Comparison of ENCODE assay signal across 10 cellular contexts in the genomic region with DNA sequence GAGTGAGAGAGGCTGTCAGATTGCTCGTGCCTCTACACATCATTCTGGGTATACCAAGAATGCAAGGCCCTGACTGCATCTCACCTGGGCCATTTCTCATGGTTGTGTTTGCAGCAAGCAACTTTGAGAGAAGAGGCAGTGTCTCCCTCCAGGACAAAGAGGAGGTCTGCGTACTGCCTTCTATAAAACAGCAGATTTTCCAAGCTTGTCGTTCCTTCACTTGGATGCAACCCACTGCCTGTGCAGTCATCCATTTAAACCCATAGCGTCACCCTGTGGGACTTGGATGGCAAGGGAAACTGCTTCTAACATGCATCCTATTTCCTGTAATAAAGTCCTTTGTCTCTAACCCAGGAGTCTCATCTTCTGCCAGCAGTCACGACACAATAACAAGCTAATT. TPM values are rescaled to one million over a fixed set of nuclear protein-coding genes. Genes with fewer than 3 reads are reported as not detected.
DNase-seq lines count a peak whose midpoint lies in the region; ATAC-seq, FAIRE-seq and TF ChIP-seq lines count a peak whose summit lies in the region.
"Had no signal": no experiment of that assay in that cellular context is flagged by ENCODE, and none has a peak within 500 bp of the region (broad histone marks: within the 10 kb centered on the region; RNA-seq: fewer than 3 reads in every experiment).

No MANE protein-coding gene starts in this region.

- no peaks in the 10 kb centered on the region for H3K27me3 ChIP-seq in astrocyte (ENCODE audit: insufficient read depth, low read length)
- H3K27me3 ChIP-seq: Peyer's patch had no signal

- H3K4me1 Mint-ChIP-seq in astrocyte (ENCODE audit: low read depth, unreplicated experiment), result peaks cover 22% of the 10 kb centered on the region

- DNase-seq in AG04449 (ENCODE audit: low read depth, low spot score), result no peak
- no peak for DNase-seq in HFF-Myc (ENCODE audit: extremely low read depth, low read depth)
- no peak for DNase-seq in astrocyte (ENCODE audit: low read depth)
- peak; percentile 62 for DNase-seq in medulla oblongata (ENCODE audit: extremely low spot score)
- DNase-seq in NCI-H774 (lab: John Stamatoyannopoulos, UW), result no peak
- DNase-seq in activated effector memory CD4-positive, alpha-beta T cell treated with Interleukin-2 at 50 U/mL for 16 hours, result no peak
- no peak for DNase-seq in stimulated activated CD4-positive, alpha-beta T cell treated with anti-CD3 and anti-CD28 coated beads, Interleukin-4, amount 100 ng/mL, for 24 hours

- CTCF ChIA-PET in AG04449 (lab: Yijun Ruan, JAX), result interaction anchor here (2.5 to 3.9 kb wide), 3 partner anchors 9 to 17 kb away, joined by 12 to 48 read pairs (median 13); no protein-coding TSS in a partner anchor

- H3K4me3 ChIP-seq in AG04449 (ENCODE audit: low read depth, low read length) (0 out of 2 replicates have a peak overlapping the region, but pooled peaks have one; percentile 12), HFF-Myc (replicated peaks; ENCODE audit: low read depth, low read length) (peak overlapping the region; percentile 92), astrocyte (ENCODE audit: insufficient read depth, low read depth, low read length) (no peak overlapping the region)

- H3K79me2 ChIP-seq in astrocyte (ENCODE audit: insufficient read depth, low read length), result peaks cover 52% of the 10 kb centered on the region

- no peaks in the 10 kb centered on the region for H3K9me3 Mint-ChIP-seq in astrocyte (ENCODE audit: unreplicated experiment)
- H3K9me3 Mint-ChIP-seq: stimulated activated naive CD8-positive, alpha-beta T cell treated with anti-CD3 and anti-CD28 coated beads, Interleukin-15, amount 100 ng/mL, for 72 hours had no signal

- ATAC-seq in GM21423 (IDR thresholded peaks at IDR 0.05; ENCODE audit: unreplicated experiment), result no peak

- no peaks in the 10 kb centered on the region for H3K9me3 ChIP-seq in astrocyte (ENCODE audit: insufficient read depth, low read depth, low read length)
- H3K9me3 ChIP-seq: Peyer's patch had no signal

- no peaks in the 10 kb centered on the region for H3K27me3 Mint-ChIP-seq in astrocyte (ENCODE audit: low read depth, unreplicated experiment)
- H3K27me3 Mint-ChIP-seq: stimulated activated naive CD8-positive, alpha-beta T cell treated with anti-CD3 and anti-CD28 coated beads, Interleukin-15, amount 100 ng/mL, for 72 hours had no signal

- H3K4me2 ChIP-seq in astrocyte (ENCODE audit: low read length), result peak overlapping the region; percentile 94

- H3K36me3 ChIP-seq in astrocyte (ENCODE audit: insufficient read depth, low read length), result no peaks in the 10 kb centered on the region
- H3K36me3 ChIP-seq: Peyer's patch had no signal

- H2AFZ ChIP-seq in astrocyte (ENCODE audit: low read depth, low read length), result no peak overlapping the region

- H3K4me1 ChIP-seq in astrocyte (ENCODE audit: insufficient read depth, low read length), result peaks cover 22% of the 10 kb centered on the region

- H3K9ac ChIP-seq in astrocyte (ENCODE audit: low read length), result peak overlapping the region; percentile 96

- peak overlapping the region; percentile 91 for H3K4me3 Mint-ChIP-seq in astrocyte (ENCODE audit: unreplicated experiment)

- no peak overlapping the region for H3K27ac Mint-ChIP-seq in astrocyte (ENCODE audit: unreplicated experiment)

- FAIRE-seq in astrocyte (lab: Jason Lieb, UNC), result no peak

- no peak for TF ChIP-seq CTCF in AG04449 (IDR thresholded peaks at IDR 0.05; ENCODE audit: insufficient read depth, low read length, missing control alignments)
- TF ChIP-seq CTCF in HFF-Myc (IDR thresholded peaks at IDR 0.05; ENCODE audit: low read depth, low read length, missing control alignments), result no peak
- no peak for TF ChIP-seq CTCF in astrocyte (IDR thresholded peaks at IDR 0.05; ENCODE audit: insufficient read depth, low read depth, low read length)

- no peak overlapping the region for H3K27ac ChIP-seq in astrocyte (ENCODE audit: low read depth, low read length)

- no peaks in the 10 kb centered on the region for H3K36me3 Mint-ChIP-seq in astrocyte (ENCODE audit: low read depth, unreplicated experiment)

- peaks cover 36% of the 10 kb centered on the region for H4K20me1 ChIP-seq in astrocyte (ENCODE audit: insufficient read depth, low read length)

- POLR2A ChIA-PET in AG04449 (lab: Yijun Ruan, JAX), result no interaction called here

RNA-seq across cellular contexts. Expression of a gene that starts 1.3 kb away (rescaled TPM):
- 50.2 and 53.4 TPM in 2 replicates for total RNA-seq in astrocyte

RNA-seq across cellular contexts. Expression of a gene that starts 1.4 kb away (rescaled TPM):
- 17.6 and 18.0 TPM in 2 replicates for total RNA-seq in astrocyte

RNA-seq across cellular contexts. Expression of a gene that starts 48.4 kb away (rescaled TPM):
- not detected in 2 replicates for total RNA-seq in astrocyte
- total RNA-seq: Peyer's patch had no signal

RNA-seq across cellular contexts. Expression of a gene that starts 57.5 kb away (rescaled TPM):
- 10.0 and 10.2 TPM in 2 replicates for total RNA-seq in astrocyte

RNA-seq across cellular contexts. Expression of a gene that starts 57.8 kb away (rescaled TPM):
- 2.1 and 2.9 TPM in 2 replicates for total RNA-seq in astrocyte
